Comparison of ENCODE assay signal across 8 cellular contexts in the genomic region with DNA sequence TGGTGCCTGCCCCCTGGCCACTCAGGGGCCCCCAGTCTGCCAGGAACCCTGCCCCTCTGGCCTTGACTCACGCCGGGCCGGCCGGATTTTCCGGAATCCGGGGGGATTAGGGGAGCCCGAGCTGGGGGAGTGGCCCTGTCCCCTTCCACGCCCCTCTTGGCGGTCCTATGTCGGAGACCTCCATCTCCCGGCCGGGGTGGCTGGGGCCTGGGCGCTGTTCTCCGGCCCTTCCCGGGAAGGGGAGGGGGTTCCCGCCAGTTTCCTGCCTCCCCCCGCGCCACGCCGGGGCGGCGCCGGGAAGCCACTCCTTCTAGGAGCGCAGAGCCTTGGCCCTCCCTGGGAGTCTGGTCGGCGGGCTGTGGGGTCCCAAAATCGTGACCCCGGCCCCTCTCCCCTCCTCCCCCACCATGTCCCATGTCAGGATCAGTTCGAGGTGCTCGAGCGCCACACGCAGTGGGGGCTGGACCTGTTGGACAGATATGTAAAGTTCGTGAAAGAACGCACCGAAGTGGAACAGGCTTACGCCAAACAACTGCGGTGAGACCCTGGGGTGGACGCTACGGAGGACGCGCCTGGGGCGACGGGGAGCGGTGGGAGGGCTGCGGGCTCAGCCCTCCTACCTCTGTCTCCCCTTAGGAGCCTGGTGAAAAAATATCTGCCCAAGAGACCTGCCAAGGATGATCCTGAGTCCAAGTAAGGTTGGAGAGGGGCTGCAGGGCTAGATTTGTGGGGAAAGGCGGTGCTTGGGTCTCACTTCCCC. TPM values are rescaled to one million over a fixed set of nuclear protein-coding genes. Genes with fewer than 3 reads are reported as not detected.
A peak's percentile ranks its signal among the peaks of the same experiment; 100 is the strongest.
DNase-seq lines count a peak whose midpoint lies in the region; ATAC-seq, FAIRE-seq and TF ChIP-seq lines count a peak whose summit lies in the region.

No MANE protein-coding gene starts in this region.

- WGBS in H1 (ENCODE audit: extremely low coverage in 1 of 2, insufficient coverage in 1 of 2, insufficient read length in 1 of 2, insufficient replicate concordance in 2 of 2, low coverage in 1 of 2, low lambda C conversion rate in 2 of 2, missing lambda C conversion rate in 1 of 2), 2 experiments, result 1% methylated on average over 41 of the region's 46 CpGs; no CpG with 5 or more reads in 1 of the 2 experiments
- 1% methylated on average over 43 to 46 of the region's 46 CpGs for WGBS in aorta, 2 donors

- peaks cover 0 to 13% of the 10 kb centered on the region in 2 experiments; a peak in 1 of 4 replicates for H3K79me2 ChIP-seq in H1 (ENCODE audit: control insufficient read depth in 1 of 2, insufficient read depth in 2 of 2, low read length in 2 of 2)

- H3K27ac ChIP-seq in H1 (ENCODE audit: low read depth, low read length), result peak overlapping the region; percentile 63; the same call in 1 of the 2 replicates
- H3K27ac ChIP-seq in mucosa of rectum (ENCODE audit: low read depth in 2 of 2, low read length in 2 of 2), result peak overlapping the region; percentile 88 to 89
- H3K27ac ChIP-seq in aorta (ENCODE audit: low read depth in 1 of 2, low read length in 2 of 2), result peak overlapping the region; percentile 18 to 84

- H4K5ac ChIP-seq in H1 (ENCODE audit: insufficient read length, low read depth, low read length), result peak overlapping the region; percentile 26

- no peak overlapping the region for H2BK120ac ChIP-seq in H1 (replicated peaks; ENCODE audit: low read depth, low read length)

- 0 out of 2 replicates have a peak overlapping the region, but pooled peaks have one; percentile 68 for H2AK5ac ChIP-seq in H1 (ENCODE audit: low read depth, low read length)

- H3K23ac ChIP-seq in H1 (ENCODE audit: insufficient read length), result no peak overlapping the region

- H4K20me1 ChIP-seq in H1 (replicated peaks in 1 of 2; ENCODE audit: control insufficient read depth in 1 of 2, insufficient read depth in 2 of 2, low read length in 2 of 2), result peaks cover 0 to 5% of the 10 kb centered on the region in 2 experiments

- H3K27me3 ChIP-seq in H1 (replicated peaks in 1 of 4; ENCODE audit: control insufficient read depth in 3 of 4, extremely low read depth in 1 of 4, insufficient read depth in 3 of 4, low read length in 3 of 4) (no peaks in the 10 kb centered on the region), mucosa of rectum (ENCODE audit: control insufficient read depth in 2 of 2, insufficient read depth in 2 of 2, low read length in 2 of 2) (no peaks in the 10 kb centered on the region), aorta (ENCODE audit: control insufficient read depth in 1 of 2, insufficient read depth in 2 of 2, low read length in 1 of 2) (no peaks in the 10 kb centered on the region)

- H2AFZ ChIP-seq in H1 (ENCODE audit: low read length), result no peak overlapping the region

- peak overlapping the region; percentile 65 to 94 (median 78) for H3K4me3 ChIP-seq in H1 (ENCODE audit: extremely low read depth in 1 of 4, insufficient read depth in 2 of 4, low read depth in 3 of 4, low read length in 4 of 4)
- H3K4me3 ChIP-seq in mucosa of rectum (ENCODE audit: low read length in 2 of 2), result peak overlapping the region; percentile 81 to 85
- peak overlapping the region; percentile 83 to 98 for H3K4me3 ChIP-seq in aorta (ENCODE audit: low read length in 2 of 2)

- no peak overlapping the region for H3K56ac ChIP-seq in H1 (replicated peaks; ENCODE audit: insufficient read length, low read depth, low read length)

- no peak for ATAC-seq in T-cell (replicated peaks in 1 of 4)
- ATAC-seq in aorta (ENCODE audit: low FRiP score), result peak; percentile 0
- ATAC-seq in HG02642 (IDR thresholded peaks at IDR 0.05; ENCODE audit: poor library complexity, unreplicated experiment), result no peak
- ATAC-seq in GM21737 (IDR thresholded peaks at IDR 0.05; ENCODE audit: unreplicated experiment), result no peak

- no peak overlapping the region for H2BK12ac ChIP-seq in H1 (ENCODE audit: low read depth, low read length)

- TF ChIP-seq CTCF in H1 (IDR thresholded peaks at IDR 0.05; ENCODE audit: control extremely low read depth in 1 of 3, insufficient read depth in 1 of 3, low read depth in 1 of 3, low read length in 3 of 3), result no peak

- peaks cover 5% of the 10 kb centered on the region for H3K79me1 ChIP-seq in H1 (ENCODE audit: low read depth, low read length)

- H4K8ac ChIP-seq in H1 (ENCODE audit: extremely low read depth, insufficient read depth, low read length), result no peak overlapping the region

- peaks cover 11% of the 10 kb centered on the region for H3K36me3 Mint-ChIP-seq in T-cell

- no peaks in the 10 kb centered on the region for H3K27me3 Mint-ChIP-seq in T-cell

- H3K4me1 Mint-ChIP-seq in T-cell, result peaks cover 31 to 40% (median 40%) of the 10 kb centered on the region in 3 donors

- peak overlapping the region in 3 of 4 experiments; percentile 15 to 63 (median 48); a peak in 4 of 7 replicates for H3K9ac ChIP-seq in H1 (replicated peaks in 1 of 4; ENCODE audit: extremely low read depth in 1 of 4, low read depth in 3 of 4, low read length in 3 of 4)
- peak overlapping the region; percentile 91 to 95 for H3K9ac ChIP-seq in mucosa of rectum (ENCODE audit: low read depth in 1 of 2, low read length in 2 of 2)

- 0 out of 3 replicates have a peak, but pooled peaks of 1 of the 2 experiments have one; percentile 34 for TF ChIP-seq EP300 in H1 (IDR thresholded peaks at IDR 0.05; ENCODE audit: borderline replicate concordance in 1 of 2, low read depth in 2 of 2, low read length in 2 of 2)

- H3K18ac ChIP-seq in H1 (ENCODE audit: extremely low read depth, low read length), result no peak overlapping the region; the same call in 1 of the 2 replicates

- FAIRE-seq in H1 (lab: Jason Lieb, UNC), result no peak

- H3K36me3 ChIP-seq in H1 (ENCODE audit: control insufficient read depth in 2 of 4, insufficient read depth in 4 of 4, low read length in 3 of 4), result peaks cover 11 to 35% (median 17%) of the 10 kb centered on the region in 4 experiments; a peak in 7 of 8 replicates
- H3K36me3 ChIP-seq in mucosa of rectum (ENCODE audit: control insufficient read depth in 2 of 2, insufficient read depth in 2 of 2, low read length in 2 of 2), result peaks cover 16 to 24% of the 10 kb centered on the region in 2 donors
- no peaks in the 10 kb centered on the region for H3K36me3 ChIP-seq in aorta (ENCODE audit: control insufficient read depth in 1 of 2, insufficient read depth in 2 of 2, low read length in 1 of 2)

- H3K4me2 ChIP-seq in H1 (ENCODE audit: insufficient read depth in 1 of 2, low read depth in 2 of 2, low read length in 2 of 2), result peak overlapping the region; percentile 78 to 81

- H3K9me3 Mint-ChIP-seq in T-cell, result no peaks in the 10 kb centered on the region

- no peak overlapping the region for H2BK5ac ChIP-seq in H1 (ENCODE audit: low read depth, low read length)

- no peak overlapping the region for H4K91ac ChIP-seq in H1 (replicated peaks; ENCODE audit: insufficient read length, low read length)

- POLR2A ChIA-PET in T-cell (lab: Charles Lee) (no interaction called here), H1 (lab: Charles Lee; ENCODE audit: partially characterized antibody) (interaction anchor here (0.6 to 9.7 kb wide), 7 partner anchors 11 to 66 kb away, joined by 3 to 110 read pairs (median 4); a partner anchor contains a TSS)

- H3K27ac Mint-ChIP-seq in T-cell, result peak overlapping the region in 1 of 2 donors; percentile 72

- no peak for TF ChIP-seq POLR2A in H1 (IDR thresholded peaks at IDR 0.05; ENCODE audit: control extremely low read depth in 1 of 2, low read depth in 2 of 2, low read length in 2 of 2)

- no peak overlapping the region for H2BK15ac ChIP-seq in H1 (ENCODE audit: low read length)

- intact Hi-C loops in aorta (cut with DNase I), result loop anchor here (5.0 to 10.0 kb wide), 2 partner anchors 466 to 1058 kb away; a partner anchor contains a TSS

- CTCF ChIA-PET in T-cell (lab: Charles Lee) (no interaction called here), H1 (lab: Charles Lee; ENCODE audit: partially characterized antibody) (interaction anchor here (1.0 to 1.1 kb wide), 2 partner anchors 8 to 16 kb away, joined by 3 to 5 read pairs; no protein-coding TSS in a partner anchor)

- no peak overlapping the region for H2BK20ac ChIP-seq in H1 (ENCODE audit: low read length)

- H3K4me1 ChIP-seq in H1 (replicated peaks in 1 of 4; ENCODE audit: control insufficient read depth in 3 of 4, insufficient read depth in 4 of 4, low read length in 3 of 4) (peaks cover 4 to 30% (median 21%) of the 10 kb centered on the region in 4 experiments), mucosa of rectum (ENCODE audit: control insufficient read depth in 2 of 2, insufficient read depth in 2 of 2, low read length in 2 of 2) (peaks cover 41 to 47% of the 10 kb centered on the region in 2 donors), aorta (ENCODE audit: control insufficient read depth in 1 of 2, insufficient read depth in 2 of 2, low read length in 2 of 2) (no peaks in the 10 kb centered on the region)

- H3K23me2 ChIP-seq in H1 (ENCODE audit: low read depth, low read length), result peaks cover 17% of the 10 kb centered on the region

- no peak overlapping the region for H3K14ac ChIP-seq in H1 (ENCODE audit: insufficient read length)

- DNase-seq in activated T-cell treated with anti-CD3 and anti-CD28 coated beads, Interleukin-2, amount 50 U/mL, for 1 hour, result peak; percentile 34
- no peak for DNase-seq in activated T-cell treated with anti-CD3 and anti-CD28 coated beads for 4 hours
- DNase-seq in T-cell, result peak in 3 of 34 experiments; percentile 16 to 33 (median 19)
- no peak for DNase-seq in H1 (ENCODE audit: low read depth in 1 of 2, low spot score in 2 of 2)
- peak; percentile 78 to 90 for DNase-seq in aorta

- peak overlapping the region; percentile 69 to 95 (median 76) for H3K4me3 Mint-ChIP-seq in T-cell

- no peak for TF ChIP-seq RAD21 in H1 (IDR thresholded peaks at IDR 0.05 in 1 of 2, conservative IDR thresholded peaks at IDR 0.05 in 1 of 2; ENCODE audit: low read depth in 2 of 2, low read length in 2 of 2)

- H3K9me3 ChIP-seq in H1 (ENCODE audit: insufficient read depth in 2 of 2, low read depth in 1 of 2, low read length in 1 of 2), result no peaks in the 10 kb centered on the region
- H3K9me3 ChIP-seq in mucosa of rectum (ENCODE audit: control insufficient read depth in 2 of 2, low read length in 2 of 2), result no peaks in the 10 kb centered on the region
- H3K9me3 ChIP-seq in aorta (ENCODE audit: control insufficient read depth, low read length), result no peaks in the 10 kb centered on the region

- no peak overlapping the region for H3K4ac ChIP-seq in H1 (replicated peaks; ENCODE audit: insufficient read length, low read depth, low read length)

RNA-seq across cellular contexts. Expression of a gene that starts 1.3 kb away (rescaled TPM):
- total RNA-seq in T-cell (1 to 10 TPM; 2.6 to 8.7 (median 7.3) TPM), aorta (100 to 1,000 TPM in 1 of 2 donors, 10 to 100 TPM in 1; 91.8 to 146 TPM)
- 69.3 and 69.5 TPM in 2 replicates for total RNA-seq in H1 (2021; fragmentation: NEBNext Ultra II Directional; extraction: Animal tissue kit (Norgen Biotek cat#: 25700))
- polyA plus RNA-seq in H1 (2011; rRNA removed) (27.8 and 38.0 TPM in 2 replicates), aorta (100 to 1,000 TPM in 1 of 2 donors, 10 to 100 TPM in 1; 68.6 to 261 TPM)
- 46.0 TPM for polyA plus RNA-seq in H1 (2011; cell fraction: cytosol; rRNA removed)
- polyA plus RNA-seq in H1 (2011; cell fraction: nucleus; rRNA removed), result 69.9 TPM
- 66.1 to 83.1 TPM (median 77.4 TPM) in 4 replicates for polyA plus RNA-seq in H1 (2012, experiment 1 of 2)
- 58.7 TPM for polyA plus RNA-seq in H1 (2012, experiment 2 of 2)
- 63.3 TPM for polyA plus RNA-seq in H1 (2013, experiment 1 of 2)
- polyA plus RNA-seq in H1 (2013, experiment 2 of 2), result 64.1 TPM
- polyA minus RNA-seq in H1 (2011; rRNA and poly(A)+ RNA removed), result 23.1 and 26.9 TPM in 2 replicates
- polyA minus RNA-seq in H1 (2011; cell fraction: cytosol; rRNA and poly(A)+ RNA removed), result 28.1 TPM
- polyA minus RNA-seq in H1 (2011; cell fraction: nucleus; rRNA and poly(A)+ RNA removed), result 24.9 TPM

RNA-seq across cellular contexts. Expression of a gene that starts 3.4 kb away (rescaled TPM):
- total RNA-seq in T-cell, result 10 to 100 TPM; 51.8 to 83.3 (median 58.4) TPM
- total RNA-seq in H1 (2021; fragmentation: NEBNext Ultra II Directional; extraction: Animal tissue kit (Norgen Biotek cat#: 25700)), result 34.9 and 35.3 TPM in 2 replicates
- 46.0 and 63.9 TPM in 2 replicates for polyA plus RNA-seq in H1 (2011; rRNA removed)
- 52.1 TPM for polyA plus RNA-seq in H1 (2011; cell fraction: cytosol; rRNA removed)
- polyA plus RNA-seq in H1 (2011; cell fraction: nucleus; rRNA removed), result 160 TPM
- 35.3 to 46.7 TPM (median 38.7 TPM) in 4 replicates for polyA plus RNA-seq in H1 (2012, experiment 1 of 2)
- polyA plus RNA-seq in H1 (2012, experiment 2 of 2), result 36.3 TPM
- polyA plus RNA-seq in H1 (2013, experiment 1 of 2), result 47.8 TPM
- polyA plus RNA-seq in H1 (2013, experiment 2 of 2), result 49.9 TPM
- polyA minus RNA-seq in H1 (2011; rRNA and poly(A)+ RNA removed), result 30.4 and 47.5 TPM in 2 replicates
- polyA minus RNA-seq in H1 (2011; cell fraction: cytosol; rRNA and poly(A)+ RNA removed), result 15.0 TPM
- 23.3 TPM for polyA minus RNA-seq in H1 (2011; cell fraction: nucleus; rRNA and poly(A)+ RNA removed)
- 10 to 100 TPM; 49.2 to 70.2 TPM for total RNA-seq in aorta
- polyA plus RNA-seq in aorta, result 100 to 1,000 TPM in 1 of 2 donors, 10 to 100 TPM in 1; 33.1 to 117 TPM

RNA-seq across cellular contexts. Expression of a gene that starts 20.3 kb away (rescaled TPM):
- total RNA-seq in T-cell (10 to 100 TPM in 1 of 5 donors, 1 to 10 TPM in 3, not detected in 1; 1.1 to 10.6 (median 7.6) TPM), aorta (1,000 to 10,000 TPM; 1,027 to 3,196 TPM)
- total RNA-seq in H1 (2021; fragmentation: NEBNext Ultra II Directional; extraction: Animal tissue kit (Norgen Biotek cat#: 25700)), result 4.2 and 6.4 TPM in 2 replicates
- polyA plus RNA-seq in H1 (2011; rRNA removed) (12.8 and 16.6 TPM in 2 replicates), aorta (10 to 100 TPM in 1 of 2 donors, 1 to 10 TPM in 1; 9.1 to 17.8 TPM)
- 16.0 TPM for polyA plus RNA-seq in H1 (2011; cell fraction: cytosol; rRNA removed)
- polyA plus RNA-seq in H1 (2011; cell fraction: nucleus; rRNA removed), result 34.2 TPM
- polyA plus RNA-seq in H1 (2012, experiment 1 of 2), result 11.3 to 16.8 TPM (median 13.0 TPM) in 4 replicates
- 13.6 TPM for polyA plus RNA-seq in H1 (2012, experiment 2 of 2)
- 22.5 TPM for polyA plus RNA-seq in H1 (2013, experiment 1 of 2)
- polyA plus RNA-seq in H1 (2013, experiment 2 of 2), result 24.4 TPM
- 16.2 and 28.8 TPM in 2 replicates for polyA minus RNA-seq in H1 (2011; rRNA and poly(A)+ RNA removed)
- polyA minus RNA-seq in H1 (2011; cell fraction: cytosol; rRNA and poly(A)+ RNA removed), result 31.9 TPM
- 33.2 TPM for polyA minus RNA-seq in H1 (2011; cell fraction: nucleus; rRNA and poly(A)+ RNA removed)

RNA-seq across cellular contexts. Expression of a gene that starts 26.5 kb away (rescaled TPM):
- total RNA-seq in T-cell (10 to 100 TPM; 61.7 to 83.7 (median 73.6) TPM), aorta (1 to 10 TPM in 1 of 2 donors, under 1 TPM in 1; 0.68 to 1.0 TPM)
- 20.0 and 22.1 TPM in 2 replicates for total RNA-seq in H1 (2021; fragmentation: NEBNext Ultra II Directional; extraction: Animal tissue kit (Norgen Biotek cat#: 25700))
- polyA plus RNA-seq in H1 (2011; rRNA removed) (14.5 and 22.8 TPM in 2 replicates), aorta (1 to 10 TPM in 1 of 2 donors, under 1 TPM in 1; 0.26 to 4.1 TPM)
- 18.8 TPM for polyA plus RNA-seq in H1 (2011; cell fraction: cytosol; rRNA removed)
- 34.1 TPM for polyA plus RNA-seq in H1 (2011; cell fraction: nucleus; rRNA removed)
- 12.6 to 18.8 TPM (median 17.6 TPM) in 4 replicates for polyA plus RNA-seq in H1 (2012, experiment 1 of 2)
- polyA plus RNA-seq in H1 (2012, experiment 2 of 2), result 15.0 TPM
- 32.0 TPM for polyA plus RNA-seq in H1 (2013, experiment 1 of 2)
- 29.0 TPM for polyA plus RNA-seq in H1 (2013, experiment 2 of 2)
- polyA minus RNA-seq in H1 (2011; rRNA and poly(A)+ RNA removed), result 6.1 and 7.2 TPM in 2 replicates
- 9.0 TPM for polyA minus RNA-seq in H1 (2011; cell fraction: cytosol; rRNA and poly(A)+ RNA removed)
- polyA minus RNA-seq in H1 (2011; cell fraction: nucleus; rRNA and poly(A)+ RNA removed), result 11.2 TPM

RNA-seq across cellular contexts. Expression of a gene that starts 31.7 kb away (rescaled TPM):
- 100 to 1,000 TPM in 2 of 5 donors, 10 to 100 TPM in 3; 82.5 to 114 (median 92.2) TPM for total RNA-seq in T-cell
- total RNA-seq in H1 (2021; fragmentation: NEBNext Ultra II Directional; extraction: Animal tissue kit (Norgen Biotek cat#: 25700)), result 0.21 and 0.22 TPM in 2 replicates
- 0.21 and 0.46 TPM in 2 replicates for polyA plus RNA-seq in H1 (2011; rRNA removed)
- 0.31 TPM for polyA plus RNA-seq in H1 (2011; cell fraction: cytosol; rRNA removed)
- polyA plus RNA-seq in H1 (2011; cell fraction: nucleus; rRNA removed), result 0.61 TPM
- polyA plus RNA-seq in H1 (2012, experiment 1 of 2), result 0.56 to 0.67 TPM (median 0.58 TPM) in 3 of 4 replicates, not detected in the other
- 0.18 TPM for polyA plus RNA-seq in H1 (2012, experiment 2 of 2)
- 3.1 TPM for polyA plus RNA-seq in H1 (2013, experiment 1 of 2)
- polyA plus RNA-seq in H1 (2013, experiment 2 of 2), result 2.7 TPM
- polyA minus RNA-seq in H1 (2011; rRNA and poly(A)+ RNA removed), result 0.47 and 1.2 TPM in 2 replicates
- 1.6 TPM for polyA minus RNA-seq in H1 (2011; cell fraction: cytosol; rRNA and poly(A)+ RNA removed)
- not detected for polyA minus RNA-seq in H1 (2011; cell fraction: nucleus; rRNA and poly(A)+ RNA removed)
- total RNA-seq in aorta, result 10 to 100 TPM in 1 of 2 donors, 1 to 10 TPM in 1; 8.2 to 20.1 TPM
- 1 to 10 TPM; 1.9 to 9.9 TPM for polyA plus RNA-seq in aorta

Comparison
In these comparisons a context has a peak if more than half of its experiments do, and no peak if none do; other contexts are left out.
1. DNase-seq: peak in activated T-cell treated with anti-CD3 and anti-CD28 coated beads, Interleukin-2, amount 50 U/mL, for 1 hour (single experiment) and aorta (2 of 2); none in activated T-cell treated with anti-CD3 and anti-CD28 coated beads for 4 hours (single experiment) and H1 (0 of 2).
2. RNA of a gene that starts 20.3 kb away (total RNA-seq): 1,027 to 3,196 TPM in aorta; 4.2 to 6.4 TPM in H1 and 1.1 to 10.6 TPM in T-cell; every median in the first group is over 10 times any median in the second.
3. Peak in every context shown above with its lines, with median percentiles within 50 percentile points of each other: H3K27ac ChIP-seq and H3K4me3 ChIP-seq.